Comparison of ENCODE assay signal across 22 cellular contexts in genomic region chr17:2580641-2581040, GRCh38. TPM values are rescaled to one million over a fixed set of nuclear protein-coding genes. Genes with fewer than 3 reads are reported as not detected.
A peak's percentile ranks its signal among the peaks of the same experiment; 100 is the strongest.
DNase-seq lines count a peak whose midpoint lies in the region; ATAC-seq and TF ChIP-seq lines count a peak whose summit lies in the region.
"Had no signal": no experiment of that assay in that cellular context is flagged by ENCODE, and none has a peak within 500 bp of the region (broad histone marks: within the 10 kb centered on the region; RNA-seq: fewer than 3 reads in every experiment).

No MANE protein-coding gene starts in this region.

- TF ChIP-seq CTCF in esophagus squamous epithelium (IDR thresholded peaks at IDR 0.05) (no peak), progenitor cell of endocrine pancreas (IDR thresholded peaks at IDR 0.05; ENCODE audit: unreplicated experiment) (no peak)

- ATAC-seq in T-cell (replicated peaks in 1 of 4) = no peak
- ATAC-seq: activated CD8-positive, alpha-beta T cell treated with anti-CD3 and anti-CD28 coated beads, Interleukin-2, amount 10 ng/mL, durations not matched to agents 7 days and 5 days; activated T-cell treated with anti-CD3 and anti-CD28 coated beads, Interleukin-2, amount 50 U/mL, for 72 hours; naive thymus-derived CD4-positive, alpha-beta T cell; upper lobe of right lung had no signal

- H3K27me3 ChIP-seq in ectodermal cell (ENCODE audit: control insufficient read depth, insufficient read depth, low read length, poor library complexity, severe bottlenecking) (no peaks in the 10 kb centered on the region), esophagus squamous epithelium (peaks cover 0 to 3% (median 0%) of the 10 kb centered on the region in 4 donors)
- H3K27me3 ChIP-seq: cardiac muscle cell had no signal

- peak; percentile 58 for DNase-seq in NCI-H82 (lab: John Stamatoyannopoulos, UW)
- DNase-seq in NCI-H82 treated with DMSO at 0.1 percent for 48 hours (lab: John Stamatoyannopoulos, UW; ENCODE audit: unreplicated experiment) = no peak
- DNase-seq in middle frontal gyrus (ENCODE audit: extremely low spot score, low spot score) = peak; percentile 39
- no peak for DNase-seq in esophagus squamous epithelium (lab: John Stamatoyannopoulos, UW)
- no peak for DNase-seq in kidney glomerular epithelial cell (lab: John Stamatoyannopoulos, UW)
- no peak for DNase-seq in T-cell
- DNase-seq in progenitor cell of endocrine pancreas (ENCODE audit: low spot score, unreplicated experiment) = no peak
- DNase-seq: activated CD4-positive, CD25-positive, alpha-beta regulatory T cell; activated CD8-positive, alpha-beta T cell treated with anti-CD3 and anti-CD28 coated beads, Interleukin-2, amount 10 ng/mL, durations not matched to agents 7 days and 5 days; activated naive CD8-positive, alpha-beta T cell treated with anti-CD3 and anti-CD28 coated beads for 36 hours; activated T-cell treated with anti-CD3 and anti-CD28 coated beads, Interleukin-2, amount 50 U/mL, for 72 hours; DMS79; effector memory CD4-positive, alpha-beta T cell; naive thymus-derived CD4-positive, alpha-beta T cell; NCI-H345; Right ventricle myocardium superior; stimulated activated CD4-positive, alpha-beta T cell treated with anti-CD3 and anti-CD28 coated beads, Interleukin-15, amount 100 ng/mL, for 24 hours; stimulated activated naive CD4-positive, alpha-beta T cell; T-helper 2 cell; upper lobe of right lung had no signal

- 15 to 20% methylated on average over 5 of the region's 5 CpGs for WGBS in ectodermal cell, 2 experiments
- WGBS in esophagus squamous epithelium, 2 donors = 38 to 65% methylated on average over 5 of the region's 5 CpGs

- H3K4me1 Mint-ChIP-seq in T-cell (no peaks in the 10 kb centered on the region), progenitor cell of endocrine pancreas (ENCODE audit: low read depth) (no peaks in the 10 kb centered on the region)
- H3K4me1 Mint-ChIP-seq: activated naive CD8-positive, alpha-beta T cell treated with anti-CD3 and anti-CD28 coated beads for 36 hours; naive thymus-derived CD4-positive, alpha-beta T cell had no signal

- H3K27ac Mint-ChIP-seq in T-cell (no peak overlapping the region), progenitor cell of endocrine pancreas (no peak overlapping the region)
- H3K27ac Mint-ChIP-seq: activated CD8-positive, alpha-beta T cell treated with anti-CD3 and anti-CD28 coated beads, Interleukin-2, amount 10 ng/mL, durations not matched to agents 7 days and 5 days; activated naive CD8-positive, alpha-beta T cell treated with anti-CD3 and anti-CD28 coated beads for 36 hours; activated T-cell treated with anti-CD3 and anti-CD28 coated beads, Interleukin-2, amount 50 U/mL, for 72 hours had no signal

- no peaks in the 10 kb centered on the region for H3K36me3 ChIP-seq in ectodermal cell (ENCODE audit: control insufficient read depth, insufficient read depth, low read length)
- no peaks in the 10 kb centered on the region for H3K36me3 ChIP-seq in esophagus squamous epithelium
- H3K36me3 ChIP-seq: cardiac muscle cell, upper lobe of right lung had no signal

- H3K9me3 Mint-ChIP-seq in T-cell (no peaks in the 10 kb centered on the region), progenitor cell of endocrine pancreas (ENCODE audit: low read depth) (no peaks in the 10 kb centered on the region)
- H3K9me3 Mint-ChIP-seq: activated naive CD8-positive, alpha-beta T cell treated with anti-CD3 and anti-CD28 coated beads for 36 hours; activated T-cell treated with anti-CD3 and anti-CD28 coated beads, Interleukin-2, amount 50 U/mL, for 72 hours; naive thymus-derived CD4-positive, alpha-beta T cell had no signal

- H3K27me3 Mint-ChIP-seq in T-cell = peaks cover 0 to 14% of the 10 kb centered on the region in 2 donors
- no peaks in the 10 kb centered on the region for H3K27me3 Mint-ChIP-seq in progenitor cell of endocrine pancreas

- H3K27ac ChIP-seq in ectodermal cell (ENCODE audit: insufficient read depth, low read depth, low read length, poor library complexity, severe bottlenecking) (peak overlapping the region; percentile 82), esophagus squamous epithelium (no peak overlapping the region)
- H3K27ac ChIP-seq: cardiac muscle cell, upper lobe of right lung had no signal

- no peaks in the 10 kb centered on the region for H3K36me3 Mint-ChIP-seq in T-cell
- no peaks in the 10 kb centered on the region for H3K36me3 Mint-ChIP-seq in progenitor cell of endocrine pancreas (ENCODE audit: insufficient read depth)
- H3K36me3 Mint-ChIP-seq: activated naive CD8-positive, alpha-beta T cell treated with anti-CD3 and anti-CD28 coated beads for 36 hours; naive thymus-derived CD4-positive, alpha-beta T cell had no signal

- H3K9me3 ChIP-seq in ectodermal cell (ENCODE audit: control insufficient read depth, low read length) (no peaks in the 10 kb centered on the region), esophagus squamous epithelium (no peaks in the 10 kb centered on the region)
- H3K9me3 ChIP-seq: upper lobe of right lung had no signal

- no peak overlapping the region for H3K4me3 Mint-ChIP-seq in T-cell
- no peak overlapping the region for H3K4me3 Mint-ChIP-seq in progenitor cell of endocrine pancreas (ENCODE audit: low read depth)
- H3K4me3 Mint-ChIP-seq: activated CD8-positive, alpha-beta T cell treated with anti-CD3 and anti-CD28 coated beads, Interleukin-2, amount 10 ng/mL, durations not matched to agents 7 days and 5 days; activated naive CD8-positive, alpha-beta T cell treated with anti-CD3 and anti-CD28 coated beads for 36 hours; activated T-cell treated with anti-CD3 and anti-CD28 coated beads, Interleukin-2, amount 50 U/mL, for 72 hours; naive thymus-derived CD4-positive, alpha-beta T cell had no signal

- CTCF ChIA-PET in T-cell (lab: Charles Lee) = no interaction called here

- no peak for TF ChIP-seq POLR2A in esophagus squamous epithelium (IDR thresholded peaks at IDR 0.05)

- intact Hi-C loops in esophagus squamous epithelium (cut with DNase I) = no loop called here

- peaks cover 14% of the 10 kb centered on the region for H3K4me1 ChIP-seq in ectodermal cell (ENCODE audit: control insufficient read depth, insufficient read depth, low read length)
- no peaks in the 10 kb centered on the region for H3K4me1 ChIP-seq in esophagus squamous epithelium
- H3K4me1 ChIP-seq: upper lobe of right lung had no signal

- POLR2A ChIA-PET in T-cell (lab: Charles Lee) = interaction anchor here in 1 of 2 donors (0.6 to 0.9 kb wide), 2 partner anchors 13 kb away, joined by 9 to 12 read pairs; partner anchors contain the start of gene PAFAH1B1

- no peak overlapping the region for H3K4me3 ChIP-seq in ectodermal cell (ENCODE audit: insufficient read depth, low read depth, low read length)
- H3K4me3 ChIP-seq in esophagus squamous epithelium = no peak overlapping the region
- H3K4me3 ChIP-seq: cardiac muscle cell, upper lobe of right lung had no signal

RNA-seq across cellular contexts. Expression of gene PAFAH1B1, which starts 12.8 kb away (rescaled TPM):
- 198 TPM for polyA plus RNA-seq in ectodermal cell (2013, experiment 1 of 4)
- polyA plus RNA-seq in ectodermal cell (2013, experiment 2 of 4) = 199 TPM
- 142 TPM for polyA plus RNA-seq in ectodermal cell (2013, experiment 3 of 4)
- 159 TPM for polyA plus RNA-seq in ectodermal cell (2013, experiment 4 of 4)
- total RNA-seq in esophagus squamous epithelium = 10 to 100 TPM; 33.4 to 91.6 (median 78.8) TPM
- 100 to 1,000 TPM; 113 to 133 (median 122) TPM for total RNA-seq in T-cell
- total RNA-seq in progenitor cell of endocrine pancreas = 138 and 140 TPM in 2 replicates

Comparison
In these comparisons a context has a peak if more than half of its experiments do, and no peak if none do; other contexts are left out.
1. DNase-seq: peak in NCI-H82 (single experiment) and middle frontal gyrus (single experiment); none in NCI-H82 treated with DMSO at 0.1 percent for 48 hours (single experiment), esophagus squamous epithelium (single experiment), kidney glomerular epithelial cell (single experiment), T-cell (0 of 34) and progenitor cell of endocrine pancreas (single experiment).